ENCODE assay signal across 19 cellular contexts in the genomic region with DNA sequence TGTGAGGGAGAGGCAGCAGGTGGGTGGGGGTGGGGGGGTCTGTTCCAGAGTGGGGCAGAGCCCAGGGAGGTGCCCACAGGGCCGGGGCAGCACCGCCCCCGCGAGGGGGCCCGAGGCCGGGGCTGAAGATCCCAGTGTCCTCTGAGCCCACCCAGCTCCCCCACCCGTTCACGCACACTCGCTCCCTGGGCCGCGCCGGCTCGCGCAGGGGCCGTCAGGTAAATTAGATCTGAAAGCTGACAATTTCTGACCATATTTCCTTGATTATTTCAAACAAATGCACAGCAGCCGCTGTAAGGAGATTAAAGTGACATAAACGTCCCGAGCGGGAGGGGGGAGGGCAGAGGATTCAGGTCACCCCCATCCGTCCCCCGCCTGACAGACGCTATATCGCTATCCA.
DNase-seq lines count a peak whose midpoint lies in the region; ATAC-seq and TF ChIP-seq lines count a peak whose summit lies in the region.
"Had no signal": no experiment of that assay in that cellular context is flagged by ENCODE, and none has a peak within 500 bp of the region (broad histone marks: within the 10 kb centered on the region; RNA-seq: fewer than 3 reads in every experiment).

No MANE protein-coding gene starts in this region.

- no peak overlapping the region for H3K4me3 Mint-ChIP-seq in central memory CD8-positive, alpha-beta T cell
- no peak overlapping the region for H3K4me3 Mint-ChIP-seq in neural progenitor cell
- H3K4me3 Mint-ChIP-seq: B cell; CD8-positive, alpha-beta memory T cell; GM23338 had no signal

- no peak overlapping the region for H2AFZ ChIP-seq in neural progenitor cell (replicated peaks)
- H2AFZ ChIP-seq: GM23338, PC-9 had no signal

- H3K27me3 Mint-ChIP-seq in central memory CD8-positive, alpha-beta T cell, result no peaks in the 10 kb centered on the region
- H3K27me3 Mint-ChIP-seq in neural progenitor cell (ENCODE audit: insufficient read depth, low read depth), result peaks cover 10% of the 10 kb centered on the region
- H3K27me3 Mint-ChIP-seq: B cell; CD8-positive, alpha-beta memory T cell had no signal

- intact Hi-C loops in Right ventricle myocardium superior (cut with DNase I), result no loop called here
- intact Hi-C loops in transverse colon (cut with DNase I; ENCODE audit: low total_unique reads), result no loop called here

- in situ Hi-C loops in transverse colon (cut with MboI; ENCODE audit: low pct_ligation_motif_present in 1 of 4, low pct_unique_long_range_greater_than_20kb in 1 of 4, low sequenced_read_pairs in 3 of 4), result loop anchor here in 1 of 4 donors (25.0 kb wide), 1 partner anchor 184 kb away; no protein-coding TSS in a partner anchor

- H3K9me3 ChIP-seq in right atrium auricular region (no peaks in the 10 kb centered on the region), neural progenitor cell (ENCODE audit: low read depth) (no peaks in the 10 kb centered on the region), transverse colon (no peaks in the 10 kb centered on the region)

- peaks cover 29% of the 10 kb centered on the region for H3K36me3 Mint-ChIP-seq in central memory CD8-positive, alpha-beta T cell (ENCODE audit: insufficient read depth)
- no peaks in the 10 kb centered on the region for H3K36me3 Mint-ChIP-seq in neural progenitor cell

- H3K4me1 ChIP-seq in right atrium auricular region, result peaks cover 0 to 98% of the 10 kb centered on the region in 2 donors
- peaks cover 69% of the 10 kb centered on the region for H3K4me1 ChIP-seq in neural progenitor cell
- H3K4me1 ChIP-seq in transverse colon, result peaks cover 87 to 100% (median 92%) of the 10 kb centered on the region in 4 donors

- H3K4me2 ChIP-seq in neural progenitor cell, result peak overlapping the region; percentile 63
- H3K4me2 ChIP-seq: GM23338, PC-9 had no signal

- WGBS in transverse colon (ENCODE audit: low coverage in 1 of 2), 2 donors, result 90 to 91% methylated on average over 8 to 21 of the region's 23 CpGs

- H3K4me3 ChIP-seq in right atrium auricular region, result no peak overlapping the region
- no peak overlapping the region for H3K4me3 ChIP-seq in neural progenitor cell
- no peak overlapping the region for H3K4me3 ChIP-seq in transverse colon
- H3K4me3 ChIP-seq: GM23338, K562, PC-9 had no signal

- no peak for ATAC-seq in Right ventricle myocardium superior (ENCODE audit: poor library complexity)
- no peak for ATAC-seq in central memory CD8-positive, alpha-beta T cell (replicated peaks; ENCODE audit: extremely low read depth, poor library complexity, severe bottlenecking)
- ATAC-seq in GM19324 (IDR thresholded peaks at IDR 0.05; ENCODE audit: low FRiP score, unreplicated experiment), result no peak
- ATAC-seq: K562 had no signal

- DNase-seq in right atrium auricular region (ENCODE audit: low spot score) (no peak), Right ventricle myocardium superior (no peak), neural progenitor cell (ENCODE audit: low spot score) (no peak), transverse colon (no peak), dedifferentiated amniotic fluid mesenchymal stem cell (ENCODE audit: extremely low spot score) (no peak), DMS79 treated with DMSO at 0.1 percent for 48 hours (lab: John Stamatoyannopoulos, UW) (no peak)
- DNase-seq in central memory CD8-positive, alpha-beta T cell (ENCODE audit: low spot score in 2 of 2), result no peak
- DNase-seq: ACHN; CD8-positive, alpha-beta memory T cell; DMS 273 treated with DMSO at 0.1 percent for 48 hours; NCI-H1048; NCI-H2107; NCI-H69; PC-9 had no signal

- H3K79me2 ChIP-seq in neural progenitor cell (ENCODE audit: low read depth), result no peaks in the 10 kb centered on the region

- peaks cover 47% of the 10 kb centered on the region for H3K4me1 Mint-ChIP-seq in central memory CD8-positive, alpha-beta T cell
- H3K4me1 Mint-ChIP-seq in neural progenitor cell, result peaks cover 74% of the 10 kb centered on the region

- peaks cover 33% of the 10 kb centered on the region for H4K20me1 ChIP-seq in neural progenitor cell (ENCODE audit: low read depth)

- no peak overlapping the region for H3K9ac ChIP-seq in neural progenitor cell

- peak overlapping the region; percentile 19 for H3K27ac Mint-ChIP-seq in central memory CD8-positive, alpha-beta T cell (ENCODE audit: low read depth)
- H3K27ac Mint-ChIP-seq in neural progenitor cell, result no peak overlapping the region
- H3K27ac Mint-ChIP-seq: B cell had no signal

- H3K9me3 Mint-ChIP-seq in central memory CD8-positive, alpha-beta T cell, result no peaks in the 10 kb centered on the region
- no peaks in the 10 kb centered on the region for H3K9me3 Mint-ChIP-seq in neural progenitor cell
- H3K9me3 Mint-ChIP-seq: GM23338 had no signal

- no peak for TF ChIP-seq CTCF in right atrium auricular region (IDR thresholded peaks at IDR 0.05)
- no peak for TF ChIP-seq CTCF in neural progenitor cell (IDR thresholded peaks at IDR 0.05)
- TF ChIP-seq CTCF in transverse colon (IDR thresholded peaks at IDR 0.05), result no peak

- H3F3A ChIP-seq in neural progenitor cell (ENCODE audit: low read depth), result peaks cover 43% of the 10 kb centered on the region

- no peak for TF ChIP-seq EP300 in transverse colon (IDR thresholded peaks at IDR 0.05; ENCODE audit: low read depth)

- H3K27ac ChIP-seq in right atrium auricular region, result peak overlapping the region; percentile 72 to 85
- peak overlapping the region; percentile 31 for H3K27ac ChIP-seq in neural progenitor cell
- H3K27ac ChIP-seq in transverse colon, result peak overlapping the region; percentile 83 to 95 (median 94)
- H3K27ac ChIP-seq: HL-60, PC-9 had no signal

- no peak for TF ChIP-seq POLR2A in transverse colon (IDR thresholded peaks at IDR 0.05)

- H3K36me3 ChIP-seq in right atrium auricular region (no peaks in the 10 kb centered on the region), neural progenitor cell (no peaks in the 10 kb centered on the region), transverse colon (no peaks in the 10 kb centered on the region)

- no peaks in the 10 kb centered on the region for H3K27me3 ChIP-seq in right atrium auricular region
- no peaks in the 10 kb centered on the region for H3K27me3 ChIP-seq in neural progenitor cell
- no peaks in the 10 kb centered on the region for H3K27me3 ChIP-seq in transverse colon

Comparison
In these comparisons a context has a peak if more than half of its experiments do, and no peak if none do; other contexts are left out.
1. H3K27ac ChIP-seq: peak in every context shown above with its lines; median percentile 94 in transverse colon; 78 in right atrium auricular region; 31 in neural progenitor cell.